ENCODE assay signal across 8 cellular contexts in the genomic region with DNA sequence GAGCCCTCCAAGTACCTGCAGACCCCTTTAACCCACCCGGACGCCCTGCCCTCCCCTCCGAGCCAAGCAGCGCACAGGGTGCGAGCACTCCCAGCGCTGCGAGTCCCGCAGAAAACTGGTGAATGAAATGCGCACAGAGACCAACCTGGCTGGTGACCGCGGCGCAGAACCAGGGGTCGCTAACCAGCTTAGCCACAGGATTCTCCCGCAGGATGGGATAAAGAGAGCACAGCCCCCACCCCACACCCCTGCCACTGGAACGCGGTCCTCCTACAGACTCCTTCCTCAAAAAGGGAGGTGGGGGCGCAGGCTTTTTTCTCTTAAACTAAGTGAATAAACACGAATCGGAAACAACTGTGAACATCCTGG. TPM values are rescaled to one million over a fixed set of nuclear protein-coding genes. Genes with fewer than 3 reads are reported as not detected.
DNase-seq lines count a peak whose midpoint lies in the region; ATAC-seq, FAIRE-seq and TF ChIP-seq lines count a peak whose summit lies in the region.

No MANE protein-coding gene starts in this region.

- FAIRE-seq in pancreas (lab: Jason Lieb, UNC), result no peak

- WGBS in pancreas, 2 donors, result 0% methylated on average over 19 of the region's 19 CpGs

- no peaks in the 10 kb centered on the region for H3K27me3 Mint-ChIP-seq in CD8-positive, alpha-beta T cell (ENCODE audit: low read depth)

- intact Hi-C loops in CD8-positive, alpha-beta T cell (cut with DNase I, micrococcal nuclease), result loop anchor here (2.0 to 5.0 kb wide), 7 partner anchors 19 to 1565 kb away; a partner anchor contains a TSS
- intact Hi-C loops in pancreas (cut with DNase I), result no loop called here

- no peaks in the 10 kb centered on the region for H3K36me3 ChIP-seq in CD8-positive, alpha-beta T cell (ENCODE audit: insufficient read depth, low read length)
- no peaks in the 10 kb centered on the region for H3K36me3 ChIP-seq in pancreas

- peak overlapping the region; percentile 96 for H3K4me3 ChIP-seq in CD8-positive, alpha-beta T cell (ENCODE audit: low read depth, low read length)
- peak overlapping the region; percentile 66 to 96 (median 82) for H3K4me3 ChIP-seq in pancreas

- no peaks in the 10 kb centered on the region for H3K27me3 ChIP-seq in CD8-positive, alpha-beta T cell (ENCODE audit: insufficient read depth, low read length)
- no peaks in the 10 kb centered on the region for H3K27me3 ChIP-seq in pancreas

- peaks cover 50% of the 10 kb centered on the region for H3K4me1 Mint-ChIP-seq in CD8-positive, alpha-beta T cell (ENCODE audit: low read depth)

- H3K4me3 Mint-ChIP-seq in CD8-positive, alpha-beta T cell, result peak overlapping the region; percentile 95

- ATAC-seq in CD8-positive, alpha-beta T cell, result no peak
- ATAC-seq in pancreas, result no peak
- ATAC-seq in GM18909 (IDR thresholded peaks at IDR 0.05; ENCODE audit: poor library complexity, unreplicated experiment), result no peak

- peak in 4 of 7 experiments; percentile 17 to 53 (median 19) for DNase-seq in CD8-positive, alpha-beta T cell
- peak; percentile 26 for DNase-seq in M059J (ENCODE audit: low read depth)
- DNase-seq in activated effector memory CD4-positive, alpha-beta T cell treated with Interleukin-2 at 50 U/mL for 16 hours, result peak; percentile 7
- DNase-seq in glomerular visceral epithelial cell (ENCODE audit: extremely low spot score), result peak; percentile 15
- DNase-seq in pancreas, result peak in 4 of 6 donors; percentile 21 to 70 (median 50)
- DNase-seq in dedifferentiated amniotic fluid mesenchymal stem cell (ENCODE audit: extremely low spot score), result no peak
- DNase-seq in activated CD4-positive, CD25-positive, alpha-beta regulatory T cell treated with anti-CD3 and anti-CD28 coated beads, Interleukin-2, amount 50 U/mL, for 72 hours, result no peak

- H3K4me1 ChIP-seq in CD8-positive, alpha-beta T cell (ENCODE audit: insufficient read depth, low read length), result peaks cover 40% of the 10 kb centered on the region
- H3K4me1 ChIP-seq in pancreas, result peaks cover 8 to 17% (median 11%) of the 10 kb centered on the region in 3 donors

- no peaks in the 10 kb centered on the region for H3K9me3 ChIP-seq in CD8-positive, alpha-beta T cell (ENCODE audit: low read length)
- H3K9me3 ChIP-seq in pancreas, result no peaks in the 10 kb centered on the region

- TF ChIP-seq CTCF in CD8-positive, alpha-beta T cell (IDR thresholded peaks at IDR 0.05), result no peak
- no peak for TF ChIP-seq CTCF in pancreas (IDR thresholded peaks at IDR 0.05)

- no peaks in the 10 kb centered on the region for H3K9me3 Mint-ChIP-seq in CD8-positive, alpha-beta T cell

- peaks cover 9% of the 10 kb centered on the region for H3K36me3 Mint-ChIP-seq in CD8-positive, alpha-beta T cell

- POLR2A ChIA-PET in CD8-positive, alpha-beta T cell (lab: Charles Lee), result interaction anchor here (2.2 to 3.5 kb wide), 4 partner anchors 13 to 242 kb away, joined by 8 to 38 read pairs (median 9); no protein-coding TSS in a partner anchor

- peak overlapping the region; percentile 96 for H3K27ac ChIP-seq in CD8-positive, alpha-beta T cell (ENCODE audit: low read depth, low read length)
- peak overlapping the region in 3 of 4 donors; percentile 98 to 99 (median 99) for H3K27ac ChIP-seq in pancreas

- H3K27ac Mint-ChIP-seq in CD8-positive, alpha-beta T cell, result peak overlapping the region; percentile 91

- CTCF ChIA-PET in CD8-positive, alpha-beta T cell (lab: Charles Lee), result interaction anchor here (0.5 to 1.5 kb wide), 5 partner anchors 82 to 395 kb away, joined by 3 to 6 read pairs (median 4); no protein-coding TSS in a partner anchor

RNA-seq across cellular contexts. Expression of a gene that starts 1.0 kb away (rescaled TPM):
- total RNA-seq in CD8-positive, alpha-beta T cell, result 10 to 100 TPM; 90.5 to 95.5 TPM
- 27.6 and 36.4 TPM in 2 replicates for total RNA-seq in M059J (2014; rRNA removed; shearing (Covaris generic))
- total RNA-seq in pancreas, result 10 to 100 TPM; 11.4 to 22.4 (median 15.8) TPM
- polyA plus RNA-seq in pancreas, result 10 to 100 TPM in 1 of 2 donors, 1 to 10 TPM in 1; 4.3 to 12.9 TPM

Comparison
In these comparisons a context has a peak if more than half of its experiments do, and no peak if none do; other contexts are left out.
1. DNase-seq: peak in CD8-positive, alpha-beta T cell (4 of 7), M059J (single experiment), activated effector memory CD4-positive, alpha-beta T cell treated with Interleukin-2 at 50 U/mL for 16 hours (single experiment), glomerular visceral epithelial cell (single experiment) and pancreas (4 of 6); none in dedifferentiated amniotic fluid mesenchymal stem cell (single experiment) and activated CD4-positive, CD25-positive, alpha-beta regulatory T cell treated with anti-CD3 and anti-CD28 coated beads, Interleukin-2, amount 50 U/mL, for 72 hours (single experiment).
2. intact Hi-C loops: an anchor here in CD8-positive, alpha-beta T cell (2.0 to 5.0 kb wide); none called in pancreas.